Comparison of ENCODE assay signal across 24 cellular contexts in the genomic region with DNA sequence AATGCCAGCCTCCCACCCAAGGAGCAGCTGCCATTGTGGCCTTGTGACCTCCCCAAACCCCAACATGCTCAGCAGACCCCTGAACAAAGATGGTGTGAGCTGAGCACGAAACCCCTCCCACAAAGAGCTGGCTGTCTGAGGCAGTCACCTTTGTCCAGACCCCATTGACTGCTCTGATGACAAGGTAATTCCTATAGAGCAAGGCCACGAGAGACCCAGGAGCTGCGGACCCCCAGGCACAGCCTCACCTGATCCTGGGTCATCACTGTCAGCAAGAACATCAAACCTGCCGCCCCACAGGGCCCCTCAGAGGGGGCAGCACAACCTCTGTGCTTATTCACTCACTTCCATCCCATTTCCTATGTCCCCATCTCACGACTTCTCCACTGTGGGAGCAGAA.
"Had no signal": no experiment of that assay in that cellular context is flagged by ENCODE, and none has a peak within 500 bp of the region (broad histone marks: within the 10 kb centered on the region; RNA-seq: fewer than 3 reads in every experiment).

No MANE protein-coding gene starts in this region.

- H3K4me3 Mint-ChIP-seq: naive thymus-derived CD8-positive, alpha-beta T cell; nephron progenitor cell; stimulated activated naive CD8-positive, alpha-beta T cell treated with anti-CD3 and anti-CD28 coated beads, Interleukin-15, amount 100 ng/mL, for 72 hours had no signal

- H3K4me3 ChIP-seq: coronary artery, gastrocnemius medialis, left lung, pancreas, smooth muscle cell, suprapubic skin, transverse colon had no signal

- ATAC-seq: gastrocnemius medialis; left cardiac atrium; left lung; naive thymus-derived CD8-positive, alpha-beta T cell; pancreas; sciatic nerve; stimulated activated naive CD8-positive, alpha-beta T cell treated with anti-CD3 and anti-CD28 coated beads, Interleukin-15, amount 100 ng/mL, for 72 hours had no signal

- H3K27ac Mint-ChIP-seq: naive thymus-derived CD8-positive, alpha-beta T cell; nephron progenitor cell; stimulated activated naive CD8-positive, alpha-beta T cell treated with anti-CD3 and anti-CD28 coated beads, Interleukin-15, amount 100 ng/mL, for 72 hours had no signal

- H3K4me1 ChIP-seq: gastrocnemius medialis, left lung, pancreas, suprapubic skin, transverse colon had no signal

- H3K9me3 ChIP-seq: gastrocnemius medialis, pancreas, suprapubic skin had no signal

- H3K36me3 ChIP-seq: gastrocnemius medialis, left lung, pancreas, suprapubic skin, transverse colon had no signal

- DNase-seq: central memory CD4-positive, alpha-beta T cell; effector CD4-positive, alpha-beta T cell; foreskin fibroblast; gastrocnemius medialis; left cardiac atrium; left lung; mammary epithelial cell; mesendoderm; midbrain; naive thymus-derived CD8-positive, alpha-beta T cell; nephron progenitor cell; occipital lobe; pancreas; stimulated activated CD4-positive, alpha-beta T cell treated with anti-CD3 and anti-CD28 coated beads, Interleukin-12 subunit alpha, Interleukin-12 subunit beta, amount 100 ng/mL, for 4 hours; stimulated activated CD4-positive, alpha-beta T cell treated with anti-CD3 and anti-CD28 coated beads, Interleukin-1b, Interleukin-23, amount 100 ng/mL, for 48 hours; stimulated activated CD4-positive, alpha-beta T cell treated with anti-CD3 and anti-CD28 coated beads, Interleukin-4, amount 100 ng/mL, for 1 hour; stimulated activated CD8-positive, alpha-beta memory T cell treated with anti-CD3 and anti-CD28 coated beads, Interleukin-4, amount 100 ng/mL, for 48 hours; stimulated activated naive CD4-positive, alpha-beta T cell; stimulated activated naive CD8-positive, alpha-beta T cell treated with anti-CD3 and anti-CD28 coated beads, Interleukin-15, amount 100 ng/mL, for 72 hours; transverse colon had no signal

- H3K4me1 Mint-ChIP-seq: nephron progenitor cell; stimulated activated naive CD8-positive, alpha-beta T cell treated with anti-CD3 and anti-CD28 coated beads, Interleukin-15, amount 100 ng/mL, for 72 hours had no signal

- H3K27me3 ChIP-seq: gastrocnemius medialis, pancreas, transverse colon had no signal

- H3K27ac ChIP-seq: coronary artery, gastrocnemius medialis, left lung, pancreas, suprapubic skin, transverse colon had no signal
